35 cellular contexts compared by ENCODE assay signal in genomic region chr18:43283299-43283698, GRCh38. TPM values are rescaled to one million over a fixed set of nuclear protein-coding genes. Genes with fewer than 3 reads are reported as not detected.
DNase-seq lines count a peak whose midpoint lies in the region; ATAC-seq and TF ChIP-seq lines count a peak whose summit lies in the region.
"Had no signal": no experiment of that assay in that cellular context is flagged by ENCODE, and none has a peak within 500 bp of the region (broad histone marks: within the 10 kb centered on the region; RNA-seq: fewer than 3 reads in every experiment).

No MANE protein-coding gene starts in this region.

- H3K27ac Mint-ChIP-seq in H9 = no peak overlapping the region; a peak in 1 of 7 replicates
- H3K27ac Mint-ChIP-seq: B cell; CD14-positive monocyte; CD4-positive, alpha-beta memory T cell; CD4-positive, alpha-beta T cell; CD4-positive, CD25-positive, alpha-beta regulatory T cell; CD8-positive, alpha-beta memory T cell; CD8-positive, alpha-beta T cell had no signal

- H3K27me3 ChIP-seq in H9 (ENCODE audit: insufficient read depth, low read length) (no peaks in the 10 kb centered on the region), parathyroid adenoma (ENCODE audit: control insufficient read depth, insufficient read depth, low read length) (no peaks in the 10 kb centered on the region)
- H3K27me3 ChIP-seq: BE2C; BLaER1; BLaER1 treated with 17β-estradiol and CSF1 and Interleukin-3, amounts not matched to agents 10 nM and 100 nM had no signal

- WGBS in H9 (ENCODE audit: extremely low coverage, insufficient read length, low lambda C conversion rate) = no CpG with 5 or more reads among the region's 16 CpGs

- peaks cover 12 to 16% of the 10 kb centered on the region in 2 experiments for H3K9me3 Mint-ChIP-seq in H9
- H3K9me3 Mint-ChIP-seq: CD4-positive, alpha-beta T cell; CD8-positive, alpha-beta T cell had no signal

- no peaks in the 10 kb centered on the region for H3K4me1 ChIP-seq in H9 (ENCODE audit: insufficient read depth, low read length)
- H3K4me1 ChIP-seq in parathyroid adenoma = peaks cover 9% of the 10 kb centered on the region
- H3K4me1 ChIP-seq: A549; BE2C; BLaER1; BLaER1 treated with 17β-estradiol and CSF1 and Interleukin-3, amounts not matched to agents 10 nM and 100 nM; Caco-2 had no signal

- no peak overlapping the region for H2BK20ac ChIP-seq in H9 (ENCODE audit: low read depth, low read length, poor library complexity, severe bottlenecking)

- no peak for ATAC-seq in HG03378 (IDR thresholded peaks at IDR 0.05; ENCODE audit: unreplicated experiment)
- ATAC-seq: A549; CD8-positive, alpha-beta T cell had no signal

- H2BK5ac ChIP-seq in H9 (ENCODE audit: insufficient read length, low read length) = no peak overlapping the region

- H3K9me3 ChIP-seq in H9 (ENCODE audit: control insufficient read depth, low read depth, low read length) (no peaks in the 10 kb centered on the region), parathyroid adenoma (ENCODE audit: control insufficient read depth, low read length) (no peaks in the 10 kb centered on the region)
- H3K9me3 ChIP-seq: A549; BE2C; BLaER1; BLaER1 treated with 17β-estradiol and CSF1 and Interleukin-3, amounts not matched to agents 10 nM and 100 nM; Caco-2 had no signal

- H3K79me2 ChIP-seq in H9 (ENCODE audit: insufficient read depth, low read length) (no peaks in the 10 kb centered on the region), parathyroid adenoma (no peaks in the 10 kb centered on the region)

- H4K20me1 ChIP-seq in H9 (ENCODE audit: control insufficient read depth, insufficient read depth, insufficient read length) = no peaks in the 10 kb centered on the region
- H4K20me1 ChIP-seq: BLaER1; BLaER1 treated with 17β-estradiol and CSF1 and Interleukin-3, amounts not matched to agents 10 nM and 100 nM had no signal

- H2BK15ac ChIP-seq in H9 (ENCODE audit: low read depth, low read length) = no peak overlapping the region

- H3K36me3 ChIP-seq in parathyroid adenoma (ENCODE audit: control insufficient read depth, insufficient read depth, low read length) = no peaks in the 10 kb centered on the region
- H3K36me3 ChIP-seq: BE2C; BLaER1; BLaER1 treated with 17β-estradiol and CSF1 and Interleukin-3, amounts not matched to agents 10 nM and 100 nM had no signal

- H3K4ac ChIP-seq in H9 (ENCODE audit: low read depth, low read length) = no peak overlapping the region

- no peak overlapping the region for H3K9ac ChIP-seq in H9 (ENCODE audit: extremely low read depth, insufficient read length, low read length)
- no peak overlapping the region for H3K9ac ChIP-seq in parathyroid adenoma
- H3K9ac ChIP-seq: BLaER1; BLaER1 treated with 17β-estradiol and CSF1 and Interleukin-3, amounts not matched to agents 10 nM and 100 nM had no signal

- no peaks in the 10 kb centered on the region for H3K27me3 Mint-ChIP-seq in H9 (ENCODE audit: low read depth)
- H3K27me3 Mint-ChIP-seq: CD4-positive, alpha-beta memory T cell; CD4-positive, alpha-beta T cell; CD4-positive, CD25-positive, alpha-beta regulatory T cell; CD8-positive, alpha-beta memory T cell had no signal

- H3K23me2 ChIP-seq in H9 (ENCODE audit: insufficient read length, low read depth, low read length, poor library complexity, severe bottlenecking) = no peaks in the 10 kb centered on the region

- CTCF ChIA-PET in RWPE1 (lab: Yijun Ruan, JAX) = no interaction called here

- H3K23ac ChIP-seq in H9 (ENCODE audit: insufficient read length, low read depth, low read length) = no peak overlapping the region

- H3K4me3 Mint-ChIP-seq in H9 = no peak overlapping the region
- H3K4me3 Mint-ChIP-seq: B cell; CD14-positive monocyte; CD4-positive, alpha-beta memory T cell; CD4-positive, alpha-beta T cell; CD8-positive, alpha-beta memory T cell; CD8-positive, alpha-beta T cell had no signal

- no peak overlapping the region for H3K14ac ChIP-seq in H9 (ENCODE audit: insufficient read depth, low read length)

- H2BK120ac ChIP-seq in H9 (ENCODE audit: low read depth, low read length, poor library complexity, severe bottlenecking) = no peak overlapping the region

- peak overlapping the region; percentile 32 for H2AFZ ChIP-seq in H9 (ENCODE audit: low read length)
- H2AFZ ChIP-seq in parathyroid adenoma = peak overlapping the region; percentile 9

- intact Hi-C loops in posterior vena cava (cut with DNase I) = no loop called here

- no peak overlapping the region for H4K8ac ChIP-seq in H9 (replicated peaks; ENCODE audit: insufficient read length, low read depth, low read length)

- no peak overlapping the region for H3K27ac ChIP-seq in H9 (ENCODE audit: insufficient read length, low read depth, low read length)
- H3K27ac ChIP-seq in parathyroid adenoma = no peak overlapping the region
- no peak overlapping the region for H3K27ac ChIP-seq in RWPE1
- H3K27ac ChIP-seq: 22Rv1; A549; BLaER1; BLaER1 treated with 17β-estradiol and CSF1 and Interleukin-3, amounts not matched to agents 10 nM and 100 nM; C4-2B had no signal

- no peak overlapping the region for H2AK5ac ChIP-seq in H9 (ENCODE audit: insufficient read length, low read length)

- no peak overlapping the region for H2BK12ac ChIP-seq in H9 (ENCODE audit: insufficient read length, low read depth, low read length)

- peaks cover 9 to 11% of the 10 kb centered on the region in 2 experiments for H3K4me1 Mint-ChIP-seq in H9
- H3K4me1 Mint-ChIP-seq: B cell; CD14-positive monocyte; CD4-positive, alpha-beta memory T cell; CD8-positive, alpha-beta memory T cell had no signal

- H3K36me3 Mint-ChIP-seq in H9 (ENCODE audit: insufficient read depth in 1 of 3, low read depth in 3 of 3) = peaks cover 2 to 19% (median 10%) of the 10 kb centered on the region in 3 experiments; a peak in 5 of 7 replicates
- H3K36me3 Mint-ChIP-seq: CD14-positive monocyte; CD4-positive, alpha-beta memory T cell; CD4-positive, CD25-positive, alpha-beta regulatory T cell; CD8-positive, alpha-beta memory T cell; CD8-positive, alpha-beta T cell had no signal

- H3K4me2 ChIP-seq in H9 (ENCODE audit: insufficient read depth, insufficient read length, low read length) (no peak overlapping the region), parathyroid adenoma (ENCODE audit: low read length) (no peak overlapping the region)
- H3K4me2 ChIP-seq: A549; BLaER1; BLaER1 treated with 17β-estradiol and CSF1 and Interleukin-3, amounts not matched to agents 10 nM and 100 nM had no signal

- H4K5ac ChIP-seq in H9 (ENCODE audit: insufficient read length, low read depth, low read length) = no peak overlapping the region

- no peak overlapping the region for H3K4me3 ChIP-seq in parathyroid adenoma (ENCODE audit: low read depth, low read length)
- H3K4me3 ChIP-seq: A549; BLaER1; BLaER1 treated with 17β-estradiol and CSF1 and Interleukin-3, amounts not matched to agents 10 nM and 100 nM had no signal

- no peak overlapping the region for H3K56ac ChIP-seq in H9 (ENCODE audit: insufficient read length, low read depth, low read length)

- no peaks in the 10 kb centered on the region for H3K79me1 ChIP-seq in H9 (ENCODE audit: insufficient read depth, low read depth, low read length, poor library complexity, severe bottlenecking)

- H3T11ph ChIP-seq in H9 (ENCODE audit: low read length) = no peak overlapping the region

- no peak overlapping the region for H4K91ac ChIP-seq in H9 (ENCODE audit: insufficient read length, low read depth, low read length)

- POLR2A ChIA-PET in RWPE1 (lab: Yijun Ruan, JAX; ENCODE audit: low non-redundant PET) = no interaction called here

- TF ChIP-seq CTCF in H9 (conservative IDR thresholded peaks at IDR 0.05) = no peak
- TF ChIP-seq CTCF in parathyroid adenoma (IDR thresholded peaks at IDR 0.05) = no peak
- no peak for TF ChIP-seq CTCF in RWPE1 (conservative IDR thresholded peaks at IDR 0.05; ENCODE audit: low read depth)

- DNase-seq in H9 (no peak), posterior vena cava (ENCODE audit: low spot score) (peak; percentile 66), RWPE1 (ENCODE audit: low spot score) (no peak), NCI-H2081 (lab: John Stamatoyannopoulos, UW) (no peak)
- DNase-seq: 8988T; ACHN; AML-193; BE2C; C1 segment of cervical spinal cord; Caco-2; Calu3; CD4-positive, alpha-beta memory T cell; CD4-positive, alpha-beta T cell; CD4-positive, CD25-positive, alpha-beta regulatory T cell; CD8-positive, alpha-beta memory T cell; CD8-positive, alpha-beta T cell; COR-L47; DMS 273 treated with DMSO at 0.1 percent for 48 hours; DMS153; DMS53; DMS79; DMS79 treated with DMSO at 0.1 percent for 48 hours; DND-41; EL had no signal

- H3K18ac ChIP-seq in H9 (ENCODE audit: insufficient read length, low read depth, low read length) = no peak overlapping the region

RNA-seq across cellular contexts. Expression of gene SYT4, which starts 6.0 kb away (rescaled TPM):
- total RNA-seq in H9 (2021) (2.2 and 3.4 TPM in 2 replicates), posterior vena cava (not detected)
- total RNA-seq: A172; B cell; Caco-2; Calu3; CD4-positive, alpha-beta memory T cell; CD8-positive, alpha-beta memory T cell; CD8-positive, alpha-beta T cell; Daoy had no signal
